In the genomic region with DNA sequence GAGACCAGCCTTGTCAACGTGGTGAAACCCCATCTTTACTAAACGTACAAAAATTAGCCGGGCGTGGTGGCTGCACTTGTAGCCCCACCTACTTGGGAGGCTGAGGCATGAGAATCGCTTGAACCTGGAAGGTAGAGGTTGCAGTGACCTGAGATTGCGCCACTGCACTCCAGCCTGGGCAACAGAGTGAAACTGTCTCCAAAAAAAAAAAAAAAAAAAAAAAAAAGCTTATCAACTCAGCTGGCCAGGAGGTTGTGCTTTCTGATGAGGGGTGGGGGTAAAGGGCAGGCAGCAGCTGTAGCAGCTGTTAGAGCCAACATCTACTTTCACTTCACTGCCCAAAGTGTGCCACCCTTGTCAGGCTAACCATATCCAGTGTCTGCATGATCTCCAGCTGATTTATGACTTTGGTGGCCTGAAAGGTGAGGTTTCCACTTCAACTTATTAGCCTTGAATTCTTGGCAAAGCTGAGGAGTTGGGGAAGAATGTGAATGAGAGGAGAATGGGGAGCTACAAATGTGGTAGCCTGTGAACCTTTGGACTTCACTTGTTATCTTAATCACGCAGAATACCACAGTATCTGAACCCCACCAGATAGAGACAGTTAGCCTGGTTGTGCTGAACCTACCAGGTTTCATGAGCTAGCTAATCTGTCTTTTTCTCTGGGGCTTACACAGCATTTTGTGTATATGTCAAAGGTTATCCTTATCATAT, we compare ENCODE assay signal across 1 cellular context.
TF ChIP-seq lines count a peak whose summit lies in the region.

No MANE protein-coding gene starts in this region.

TF ChIP-seq in K562, 482 proteins besides CTCF, POLR2A, EP300 and RAD21 (continued from another document and continues in another):
- no peak for TF ChIP-seq U2AF2 (optimal IDR thresholded peaks at IDR 0.05; ENCODE audit: low read depth, low read length)
- TF ChIP-seq PHB (CRISPR knock-in tag; IDR thresholded peaks at IDR 0.05): no peak
- no peak for TF ChIP-seq ZNF707 (CRISPR knock-in tag; conservative IDR thresholded peaks at IDR 0.05)
- TF ChIP-seq EWSR1 (IDR thresholded peaks at IDR 0.05; ENCODE audit: borderline replicate concordance, low read depth, partially characterized antibody): no peak
- TF ChIP-seq, protein P1, sequence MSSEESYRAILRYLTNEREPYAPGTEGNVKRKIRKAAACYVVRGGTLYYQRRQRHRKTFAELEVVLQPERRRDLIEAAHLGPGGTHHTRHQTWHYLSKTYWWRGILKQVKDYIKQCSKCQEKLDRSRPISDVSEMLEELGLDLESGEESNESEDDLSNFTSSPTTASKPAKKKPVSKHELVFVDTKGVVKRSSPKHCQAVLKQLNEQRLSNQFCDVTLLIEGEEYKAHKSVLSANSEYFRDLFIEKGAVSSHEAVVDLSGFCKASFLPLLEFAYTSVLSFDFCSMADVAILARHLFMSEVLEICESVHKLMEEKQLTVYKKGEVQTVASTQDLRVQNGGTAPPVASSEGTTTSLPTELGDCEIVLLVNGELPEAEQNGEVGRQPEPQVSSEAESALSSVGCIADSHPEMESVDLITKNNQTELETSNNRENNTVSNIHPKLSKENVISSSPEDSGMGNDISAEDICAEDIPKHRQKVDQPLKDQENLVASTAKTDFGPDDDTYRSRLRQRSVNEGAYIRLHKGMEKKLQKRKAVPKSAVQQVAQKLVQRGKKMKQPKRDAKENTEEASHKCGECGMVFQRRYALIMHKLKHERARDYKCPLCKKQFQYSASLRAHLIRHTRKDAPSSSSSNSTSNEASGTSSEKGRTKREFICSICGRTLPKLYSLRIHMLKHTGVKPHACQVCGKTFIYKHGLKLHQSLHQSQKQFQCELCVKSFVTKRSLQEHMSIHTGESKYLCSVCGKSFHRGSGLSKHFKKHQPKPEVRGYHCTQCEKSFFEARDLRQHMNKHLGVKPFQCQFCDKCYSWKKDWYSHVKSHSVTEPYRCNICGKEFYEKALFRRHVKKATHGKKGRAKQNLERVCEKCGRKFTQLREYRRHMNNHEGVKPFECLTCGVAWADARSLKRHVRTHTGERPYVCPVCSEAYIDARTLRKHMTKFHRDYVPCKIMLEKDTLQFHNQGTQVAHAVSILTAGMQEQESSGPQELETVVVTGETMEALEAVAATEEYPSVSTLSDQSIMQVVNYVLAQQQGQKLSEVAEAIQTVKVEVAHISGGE (CRISPR knock-in tag; IDR thresholded peaks at IDR 0.05): no peak
- TF ChIP-seq, protein P2, sequence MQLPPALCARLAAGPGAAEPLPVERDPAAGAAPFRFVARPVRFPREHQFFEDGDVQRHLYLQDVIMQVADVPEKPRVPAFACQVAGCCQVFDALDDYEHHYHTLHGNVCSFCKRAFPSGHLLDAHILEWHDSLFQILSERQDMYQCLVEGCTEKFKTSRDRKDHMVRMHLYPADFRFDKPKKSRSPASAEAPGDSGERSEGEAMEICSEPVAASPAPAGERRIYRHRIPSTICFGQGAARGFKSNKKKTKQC (CRISPR knock-in tag; IDR thresholded peaks at IDR 0.05): no peak
- peak; percentile 59 for TF ChIP-seq GATA2 (CRISPR knock-in tag; IDR thresholded peaks at IDR 0.05)
- TF ChIP-seq MYC (IDR thresholded peaks at IDR 0.05; ENCODE audit: low read depth, low read length): 0 out of 2 replicates have a peak, but pooled peaks have one; percentile 7
- no peak for TF ChIP-seq MYC (CRISPR knock-in tag; IDR thresholded peaks at IDR 0.05; ENCODE audit: borderline replicate concordance, low read depth)
- no peak for TF ChIP-seq ZNF584 (CRISPR knock-in tag; IDR thresholded peaks at IDR 0.05; ENCODE audit: low read depth)
- TF ChIP-seq, protein P3, sequence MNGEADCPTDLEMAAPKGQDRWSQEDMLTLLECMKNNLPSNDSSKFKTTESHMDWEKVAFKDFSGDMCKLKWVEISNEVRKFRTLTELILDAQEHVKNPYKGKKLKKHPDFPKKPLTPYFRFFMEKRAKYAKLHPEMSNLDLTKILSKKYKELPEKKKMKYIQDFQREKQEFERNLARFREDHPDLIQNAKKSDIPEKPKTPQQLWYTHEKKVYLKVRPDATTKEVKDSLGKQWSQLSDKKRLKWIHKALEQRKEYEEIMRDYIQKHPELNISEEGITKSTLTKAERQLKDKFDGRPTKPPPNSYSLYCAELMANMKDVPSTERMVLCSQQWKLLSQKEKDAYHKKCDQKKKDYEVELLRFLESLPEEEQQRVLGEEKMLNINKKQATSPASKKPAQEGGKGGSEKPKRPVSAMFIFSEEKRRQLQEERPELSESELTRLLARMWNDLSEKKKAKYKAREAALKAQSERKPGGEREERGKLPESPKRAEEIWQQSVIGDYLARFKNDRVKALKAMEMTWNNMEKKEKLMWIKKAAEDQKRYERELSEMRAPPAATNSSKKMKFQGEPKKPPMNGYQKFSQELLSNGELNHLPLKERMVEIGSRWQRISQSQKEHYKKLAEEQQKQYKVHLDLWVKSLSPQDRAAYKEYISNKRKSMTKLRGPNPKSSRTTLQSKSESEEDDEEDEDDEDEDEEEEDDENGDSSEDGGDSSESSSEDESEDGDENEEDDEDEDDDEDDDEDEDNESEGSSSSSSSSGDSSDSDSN (IDR thresholded peaks at IDR 0.05; ENCODE audit: borderline replicate concordance in 1 of 2, low read depth in 2 of 2, low read length in 2 of 2): no peak
- no peak for TF ChIP-seq GATAD2A (IDR thresholded peaks at IDR 0.05)
- no peak for TF ChIP-seq ZKSCAN3 (CRISPR knock-in tag; IDR thresholded peaks at IDR 0.05)
- no peak for TF ChIP-seq ZNF324 (CRISPR knock-in tag; IDR thresholded peaks at IDR 0.05)
- TF ChIP-seq TCF3 (CRISPR knock-in tag; IDR thresholded peaks at IDR 0.05): peak; percentile 86
- TF ChIP-seq, protein P4, sequence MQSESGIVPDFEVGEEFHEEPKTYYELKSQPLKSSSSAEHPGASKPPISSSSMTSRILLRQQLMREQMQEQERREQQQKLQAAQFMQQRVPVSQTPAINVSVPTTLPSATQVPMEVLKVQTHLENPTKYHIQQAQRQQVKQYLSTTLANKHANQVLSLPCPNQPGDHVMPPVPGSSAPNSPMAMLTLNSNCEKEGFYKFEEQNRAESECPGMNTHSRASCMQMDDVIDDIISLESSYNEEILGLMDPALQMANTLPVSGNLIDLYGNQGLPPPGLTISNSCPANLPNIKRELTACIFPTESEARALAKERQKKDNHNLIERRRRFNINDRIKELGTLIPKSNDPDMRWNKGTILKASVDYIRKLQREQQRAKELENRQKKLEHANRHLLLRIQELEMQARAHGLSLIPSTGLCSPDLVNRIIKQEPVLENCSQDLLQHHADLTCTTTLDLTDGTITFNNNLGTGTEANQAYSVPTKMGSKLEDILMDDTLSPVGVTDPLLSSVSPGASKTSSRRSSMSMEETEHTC (IDR thresholded peaks at IDR 0.05): no peak
- TF ChIP-seq CBFA2T2 (conservative IDR thresholded peaks at IDR 0.05): peak; percentile 86
- TF ChIP-seq JUND (IDR thresholded peaks at IDR 0.05; ENCODE audit: borderline replicate concordance, low read depth, low read length): no peak
- TF ChIP-seq JUND (tag; IDR thresholded peaks at IDR 0.05; ENCODE audit: borderline replicate concordance, low read depth, low read length): peak; percentile 35; the same call in 2 of the 3 replicates
- no peak for TF ChIP-seq SLC30A9 (CRISPR knock-in tag; IDR thresholded peaks at IDR 0.05)
- TF ChIP-seq, protein P5, sequence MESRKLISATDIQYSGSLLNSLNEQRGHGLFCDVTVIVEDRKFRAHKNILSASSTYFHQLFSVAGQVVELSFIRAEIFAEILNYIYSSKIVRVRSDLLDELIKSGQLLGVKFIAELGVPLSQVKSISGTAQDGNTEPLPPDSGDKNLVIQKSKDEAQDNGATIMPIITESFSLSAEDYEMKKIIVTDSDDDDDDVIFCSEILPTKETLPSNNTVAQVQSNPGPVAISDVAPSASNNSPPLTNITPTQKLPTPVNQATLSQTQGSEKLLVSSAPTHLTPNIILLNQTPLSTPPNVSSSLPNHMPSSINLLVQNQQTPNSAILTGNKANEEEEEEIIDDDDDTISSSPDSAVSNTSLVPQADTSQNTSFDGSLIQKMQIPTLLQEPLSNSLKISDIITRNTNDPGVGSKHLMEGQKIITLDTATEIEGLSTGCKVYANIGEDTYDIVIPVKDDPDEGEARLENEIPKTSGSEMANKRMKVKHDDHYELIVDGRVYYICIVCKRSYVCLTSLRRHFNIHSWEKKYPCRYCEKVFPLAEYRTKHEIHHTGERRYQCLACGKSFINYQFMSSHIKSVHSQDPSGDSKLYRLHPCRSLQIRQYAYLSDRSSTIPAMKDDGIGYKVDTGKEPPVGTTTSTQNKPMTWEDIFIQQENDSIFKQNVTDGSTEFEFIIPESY (CRISPR knock-in tag; IDR thresholded peaks at IDR 0.05): no peak
- peak; percentile 53 for TF ChIP-seq HDAC3 (IDR thresholded peaks at IDR 0.05; ENCODE audit: borderline replicate concordance, partially characterized antibody)
- TF ChIP-seq, protein P6, sequence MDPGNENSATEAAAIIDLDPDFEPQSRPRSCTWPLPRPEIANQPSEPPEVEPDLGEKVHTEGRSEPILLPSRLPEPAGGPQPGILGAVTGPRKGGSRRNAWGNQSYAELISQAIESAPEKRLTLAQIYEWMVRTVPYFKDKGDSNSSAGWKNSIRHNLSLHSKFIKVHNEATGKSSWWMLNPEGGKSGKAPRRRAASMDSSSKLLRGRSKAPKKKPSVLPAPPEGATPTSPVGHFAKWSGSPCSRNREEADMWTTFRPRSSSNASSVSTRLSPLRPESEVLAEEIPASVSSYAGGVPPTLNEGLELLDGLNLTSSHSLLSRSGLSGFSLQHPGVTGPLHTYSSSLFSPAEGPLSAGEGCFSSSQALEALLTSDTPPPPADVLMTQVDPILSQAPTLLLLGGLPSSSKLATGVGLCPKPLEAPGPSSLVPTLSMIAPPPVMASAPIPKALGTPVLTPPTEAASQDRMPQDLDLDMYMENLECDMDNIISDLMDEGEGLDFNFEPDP (CRISPR knock-in tag; IDR thresholded peaks at IDR 0.05): no peak
- no peak for TF ChIP-seq XRCC4 (IDR thresholded peaks at IDR 0.05; ENCODE audit: extremely low read depth, insufficient read depth, insufficient read length)
- peak; percentile 45 for TF ChIP-seq NFIC (IDR thresholded peaks at IDR 0.05)
- TF ChIP-seq, protein P7, sequence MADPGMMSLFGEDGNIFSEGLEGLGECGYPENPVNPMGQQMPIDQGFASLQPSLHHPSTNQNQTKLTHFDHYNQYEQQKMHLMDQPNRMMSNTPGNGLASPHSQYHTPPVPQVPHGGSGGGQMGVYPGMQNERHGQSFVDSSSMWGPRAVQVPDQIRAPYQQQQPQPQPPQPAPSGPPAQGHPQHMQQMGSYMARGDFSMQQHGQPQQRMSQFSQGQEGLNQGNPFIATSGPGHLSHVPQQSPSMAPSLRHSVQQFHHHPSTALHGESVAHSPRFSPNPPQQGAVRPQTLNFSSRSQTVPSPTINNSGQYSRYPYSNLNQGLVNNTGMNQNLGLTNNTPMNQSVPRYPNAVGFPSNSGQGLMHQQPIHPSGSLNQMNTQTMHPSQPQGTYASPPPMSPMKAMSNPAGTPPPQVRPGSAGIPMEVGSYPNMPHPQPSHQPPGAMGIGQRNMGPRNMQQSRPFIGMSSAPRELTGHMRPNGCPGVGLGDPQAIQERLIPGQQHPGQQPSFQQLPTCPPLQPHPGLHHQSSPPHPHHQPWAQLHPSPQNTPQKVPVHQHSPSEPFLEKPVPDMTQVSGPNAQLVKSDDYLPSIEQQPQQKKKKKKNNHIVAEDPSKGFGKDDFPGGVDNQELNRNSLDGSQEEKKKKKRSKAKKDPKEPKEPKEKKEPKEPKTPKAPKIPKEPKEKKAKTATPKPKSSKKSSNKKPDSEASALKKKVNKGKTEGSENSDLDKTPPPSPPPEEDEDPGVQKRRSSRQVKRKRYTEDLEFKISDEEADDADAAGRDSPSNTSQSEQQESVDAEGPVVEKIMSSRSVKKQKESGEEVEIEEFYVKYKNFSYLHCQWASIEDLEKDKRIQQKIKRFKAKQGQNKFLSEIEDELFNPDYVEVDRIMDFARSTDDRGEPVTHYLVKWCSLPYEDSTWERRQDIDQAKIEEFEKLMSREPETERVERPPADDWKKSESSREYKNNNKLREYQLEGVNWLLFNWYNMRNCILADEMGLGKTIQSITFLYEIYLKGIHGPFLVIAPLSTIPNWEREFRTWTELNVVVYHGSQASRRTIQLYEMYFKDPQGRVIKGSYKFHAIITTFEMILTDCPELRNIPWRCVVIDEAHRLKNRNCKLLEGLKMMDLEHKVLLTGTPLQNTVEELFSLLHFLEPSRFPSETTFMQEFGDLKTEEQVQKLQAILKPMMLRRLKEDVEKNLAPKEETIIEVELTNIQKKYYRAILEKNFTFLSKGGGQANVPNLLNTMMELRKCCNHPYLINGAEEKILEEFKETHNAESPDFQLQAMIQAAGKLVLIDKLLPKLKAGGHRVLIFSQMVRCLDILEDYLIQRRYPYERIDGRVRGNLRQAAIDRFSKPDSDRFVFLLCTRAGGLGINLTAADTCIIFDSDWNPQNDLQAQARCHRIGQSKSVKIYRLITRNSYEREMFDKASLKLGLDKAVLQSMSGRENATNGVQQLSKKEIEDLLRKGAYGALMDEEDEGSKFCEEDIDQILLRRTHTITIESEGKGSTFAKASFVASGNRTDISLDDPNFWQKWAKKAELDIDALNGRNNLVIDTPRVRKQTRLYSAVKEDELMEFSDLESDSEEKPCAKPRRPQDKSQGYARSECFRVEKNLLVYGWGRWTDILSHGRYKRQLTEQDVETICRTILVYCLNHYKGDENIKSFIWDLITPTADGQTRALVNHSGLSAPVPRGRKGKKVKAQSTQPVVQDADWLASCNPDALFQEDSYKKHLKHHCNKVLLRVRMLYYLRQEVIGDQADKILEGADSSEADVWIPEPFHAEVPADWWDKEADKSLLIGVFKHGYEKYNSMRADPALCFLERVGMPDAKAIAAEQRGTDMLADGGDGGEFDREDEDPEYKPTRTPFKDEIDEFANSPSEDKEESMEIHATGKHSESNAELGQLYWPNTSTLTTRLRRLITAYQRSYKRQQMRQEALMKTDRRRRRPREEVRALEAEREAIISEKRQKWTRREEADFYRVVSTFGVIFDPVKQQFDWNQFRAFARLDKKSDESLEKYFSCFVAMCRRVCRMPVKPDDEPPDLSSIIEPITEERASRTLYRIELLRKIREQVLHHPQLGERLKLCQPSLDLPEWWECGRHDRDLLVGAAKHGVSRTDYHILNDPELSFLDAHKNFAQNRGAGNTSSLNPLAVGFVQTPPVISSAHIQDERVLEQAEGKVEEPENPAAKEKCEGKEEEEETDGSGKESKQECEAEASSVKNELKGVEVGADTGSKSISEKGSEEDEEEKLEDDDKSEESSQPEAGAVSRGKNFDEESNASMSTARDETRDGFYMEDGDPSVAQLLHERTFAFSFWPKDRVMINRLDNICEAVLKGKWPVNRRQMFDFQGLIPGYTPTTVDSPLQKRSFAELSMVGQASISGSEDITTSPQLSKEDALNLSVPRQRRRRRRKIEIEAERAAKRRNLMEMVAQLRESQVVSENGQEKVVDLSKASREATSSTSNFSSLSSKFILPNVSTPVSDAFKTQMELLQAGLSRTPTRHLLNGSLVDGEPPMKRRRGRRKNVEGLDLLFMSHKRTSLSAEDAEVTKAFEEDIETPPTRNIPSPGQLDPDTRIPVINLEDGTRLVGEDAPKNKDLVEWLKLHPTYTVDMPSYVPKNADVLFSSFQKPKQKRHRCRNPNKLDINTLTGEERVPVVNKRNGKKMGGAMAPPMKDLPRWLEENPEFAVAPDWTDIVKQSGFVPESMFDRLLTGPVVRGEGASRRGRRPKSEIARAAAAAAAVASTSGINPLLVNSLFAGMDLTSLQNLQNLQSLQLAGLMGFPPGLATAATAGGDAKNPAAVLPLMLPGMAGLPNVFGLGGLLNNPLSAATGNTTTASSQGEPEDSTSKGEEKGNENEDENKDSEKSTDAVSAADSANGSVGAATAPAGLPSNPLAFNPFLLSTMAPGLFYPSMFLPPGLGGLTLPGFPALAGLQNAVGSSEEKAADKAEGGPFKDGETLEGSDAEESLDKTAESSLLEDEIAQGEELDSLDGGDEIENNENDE (IDR thresholded peaks at IDR 0.05; ENCODE audit: low read depth, low read length): no peak
